12 cellular contexts compared by ENCODE assay signal in genomic region chr6:169454204-169454871, GRCh38.
DNase-seq lines count a peak whose midpoint lies in the region; ATAC-seq, FAIRE-seq and TF ChIP-seq lines count a peak whose summit lies in the region.
"Had no signal": no experiment of that assay in that cellular context is flagged by ENCODE, and none has a peak within 500 bp of the region (broad histone marks: within the 10 kb centered on the region; RNA-seq: fewer than 3 reads in every experiment).

No MANE protein-coding gene starts in this region.

- H3K9ac ChIP-seq in HCT116 (ENCODE audit: low read length) = no peak overlapping the region
- peak overlapping the region in 1 of 2 experiments; percentile 42; a peak in 1 of 4 replicates for H3K9ac ChIP-seq in K562 (ENCODE audit: insufficient read depth in 1 of 2, low read depth in 2 of 2, low read length in 2 of 2)

- intact Hi-C loops in HCT116 (cut with micrococcal nuclease) (no loop called here), K562 (cut with micrococcal nuclease) (no loop called here)

- peak in 2 of 3 experiments; percentile 15 to 27; a peak in 2 of 6 replicates for TF ChIP-seq CTCF in HCT116 (IDR thresholded peaks at IDR 0.05 in 2 of 3, conservative IDR thresholded peaks at IDR 0.05 in 1 of 3; ENCODE audit: borderline replicate concordance in 1 of 3, insufficient read depth in 1 of 3, low read depth in 2 of 3, low read length in 2 of 3)
- TF ChIP-seq CTCF in K562 (IDR thresholded peaks at IDR 0.05 in 2 of 3, conservative IDR thresholded peaks at IDR 0.05 in 1 of 3; ENCODE audit: insufficient read depth in 2 of 3, low read depth in 1 of 3, low read length in 3 of 3) = no peak; a peak in 1 of 6 replicates
- no peak for TF ChIP-seq CTCF in RWPE1 (conservative IDR thresholded peaks at IDR 0.05; ENCODE audit: low read depth)

- H2AFZ ChIP-seq in HCT116 (ENCODE audit: low read depth, low read length, poor library complexity, severe bottlenecking) (no peak overlapping the region), K562 (ENCODE audit: low read depth, low read length) (no peak overlapping the region)

- H3K27ac ChIP-seq in HCT116 (ENCODE audit: low read depth, low read length) (no peak overlapping the region; the same call in 1 of the 2 replicates), K562 (ENCODE audit: extremely low read depth, low read depth, low read length) (no peak overlapping the region), thymus (ENCODE audit: low read depth) (peak overlapping the region; percentile 38), RWPE1 (no peak overlapping the region)
- H3K27ac ChIP-seq: SJCRH30 had no signal

- H3K79me2 ChIP-seq in HCT116 (ENCODE audit: insufficient read depth, low read length) (no peaks in the 10 kb centered on the region), K562 (ENCODE audit: control insufficient read depth, insufficient read depth, low read length) (peaks cover 10% of the 10 kb centered on the region; the same call in 2 of the 3 replicates)

- no peak for TF ChIP-seq POLR2A in HCT116 (IDR thresholded peaks at IDR 0.05; ENCODE audit: borderline replicate concordance, extremely low read depth, insufficient read depth, insufficient read length)
- no peak for TF ChIP-seq POLR2A in K562 (conservative IDR thresholded peaks at IDR 0.05)

- H3K9me2 ChIP-seq in HCT116 (ENCODE audit: insufficient read depth) = no peaks in the 10 kb centered on the region

- no peaks in the 10 kb centered on the region for H3K9me1 ChIP-seq in K562 (ENCODE audit: control insufficient read depth, insufficient read depth, low read length)

- DNase-seq in HCT116 (ENCODE audit: low read depth, low spot score) (no peak), K562 (ENCODE audit: extremely low read depth in 1 of 4, low spot score in 3 of 4) (peak in 3 of 4 experiments; percentile 42 to 51 (median 43)), kidney tubule cell (ENCODE audit: low spot score) (peak; percentile 31), SIG-M5 treated with dmso at 0.1 percent for 504 hours (lab: John Stamatoyannopoulos, UW; ENCODE audit: unreplicated experiment) (no peak), RWPE1 (ENCODE audit: low spot score) (no peak)
- DNase-seq: activated CD4-positive, alpha-beta T cell treated with anti-CD3 and anti-CD28 coated beads, Interleukin-2, amount 10 ng/mL, durations not matched to agents 7 days and 5 days; activated naive CD4-positive, alpha-beta T cell treated with Interleukin-2 at 50 U/mL for 16 hours; natural killer cell; SJCRH30; substantia nigra had no signal

- ATAC-seq in HCT116 = no peak
- no peak for ATAC-seq in K562
- no peak for ATAC-seq in HG02840 (IDR thresholded peaks at IDR 0.05; ENCODE audit: low FRiP score, unreplicated experiment)
- ATAC-seq: natural killer cell had no signal

- CTCF ChIA-PET in HCT116 (lab: Charles Lee) (interaction anchor here (1.5 kb wide), 1 partner anchor 9 kb away, joined by 3 read pairs; no protein-coding TSS in a partner anchor), K562 (lab: Yijun Ruan, JAX; ENCODE audit: low intra/inter-chr PET ratio) (no interaction called here), RWPE1 (lab: Yijun Ruan, JAX) (no interaction called here)

- H3K27me3 ChIP-seq in HCT116 (ENCODE audit: insufficient read depth, low read length) = no peaks in the 10 kb centered on the region
- H3K27me3 ChIP-seq in K562 (ENCODE audit: control insufficient read depth in 2 of 2, insufficient read depth in 2 of 2, low read length in 2 of 2) = no peaks in the 10 kb centered on the region
- no peaks in the 10 kb centered on the region for H3K27me3 ChIP-seq in thymus (ENCODE audit: control insufficient read depth, insufficient read depth)
- H3K27me3 ChIP-seq: SJCRH30 had no signal

- TF ChIP-seq RAD21 in HCT116 (IDR thresholded peaks at IDR 0.05; ENCODE audit: low read depth) (peak; percentile 64), K562 (CRISPR knock-in tag; conservative IDR thresholded peaks at IDR 0.05 in 1 of 2, IDR thresholded peaks at IDR 0.05 in 1 of 2) (no peak)

- H3K4me2 ChIP-seq in HCT116 (ENCODE audit: low read length) (no peak overlapping the region), K562 (ENCODE audit: insufficient read depth, low read length) (no peak overlapping the region; the same call in 1 of the 2 replicates)

- no peak for FAIRE-seq in K562 (lab: Jason Lieb, UNC)

- in situ Hi-C loops in K562 (cut with MboI) = no loop called here

- H3K36me3 ChIP-seq in HCT116 (ENCODE audit: control insufficient read depth in 1 of 2, insufficient read depth in 2 of 2, low read length in 2 of 2) (no peaks in the 10 kb centered on the region), K562 (ENCODE audit: control insufficient read depth, insufficient read depth, low read length) (no peaks in the 10 kb centered on the region), thymus (ENCODE audit: control insufficient read depth, insufficient read depth) (no peaks in the 10 kb centered on the region)
- H3K36me3 ChIP-seq: SJCRH30 had no signal

- RAD21 ChIA-PET in HCT116 (lab: Charles Lee; ENCODE audit: low non-redundant PET in 1 of 2, low total read pairs in 2 of 2, uncharacterized antibody in 2 of 2, unreplicated experiment in 2 of 2) = no interaction called here

- TF ChIP-seq EP300 in K562 (IDR thresholded peaks at IDR 0.05; ENCODE audit: low read length) = peak; percentile 50; the same call in 1 of the 2 replicates

- peaks cover 4 to 20% of the 10 kb centered on the region in 2 experiments; a peak in 3 of 4 replicates for H3K4me1 ChIP-seq in HCT116 (ENCODE audit: control insufficient read depth in 1 of 2, insufficient read depth in 2 of 2, low read length in 2 of 2)
- H3K4me1 ChIP-seq in K562 (replicated peaks in 1 of 2; ENCODE audit: control insufficient read depth in 2 of 2, insufficient read depth in 2 of 2, low read length in 2 of 2) = peaks cover 19 to 20% of the 10 kb centered on the region in 2 experiments; a peak in 4 of 5 replicates
- no peaks in the 10 kb centered on the region for H3K4me1 ChIP-seq in thymus (ENCODE audit: control insufficient read depth, insufficient read depth, low read length)
- H3K4me1 ChIP-seq: SJCRH30 had no signal

- 6% methylated on average over 8 of the region's 8 CpGs for WGBS in K562 (ENCODE audit: insufficient coverage, low coverage, missing lambda C conversion rate)
- WGBS in thymus = 82% methylated on average over 8 of the region's 8 CpGs

- H3K4me3 ChIP-seq in HCT116 (replicated peaks in 1 of 2; ENCODE audit: low read depth in 1 of 2, low read length in 2 of 2) (no peak overlapping the region), K562 (no peak overlapping the region), thymus (ENCODE audit: low read length) (no peak overlapping the region)
- H3K4me3 ChIP-seq: SJCRH30 had no signal

- POLR2A ChIA-PET in HCT116 (lab: Charles Lee) (no interaction called here), K562 (lab: Yijun Ruan, JAX) (no interaction called here), RWPE1 (lab: Yijun Ruan, JAX; ENCODE audit: low non-redundant PET) (no interaction called here)

- no TSS peak for BruUV-seq in HCT116 (replicated peaks; lab: Mats Ljungman, UMichigan)
- BruUV-seq in K562 (replicated peaks; lab: Mats Ljungman, UMichigan) = no TSS peak

- H3K9me3 ChIP-seq in HCT116 (ENCODE audit: control insufficient read depth in 1 of 2, insufficient read depth in 1 of 2, low read depth in 1 of 2, low read length in 2 of 2) (no peaks in the 10 kb centered on the region), K562 (replicated peaks; ENCODE audit: control insufficient read depth, insufficient read depth, low read depth, low read length) (no peaks in the 10 kb centered on the region), thymus (ENCODE audit: control insufficient read depth) (no peaks in the 10 kb centered on the region)

- H4K20me1 ChIP-seq in HCT116 (ENCODE audit: insufficient read depth) (no peaks in the 10 kb centered on the region), K562 (replicated peaks; ENCODE audit: control insufficient read depth, insufficient read depth, low read length) (no peaks in the 10 kb centered on the region)

TF ChIP-seq in HCT116, 20 proteins besides CTCF, POLR2A, EP300 and RAD21 (continues in another document):
- TF ChIP-seq YY1 (IDR thresholded peaks at IDR 0.05; ENCODE audit: extremely low read depth, insufficient replicate concordance, low read depth, low read length) = no peak
- no peak for TF ChIP-seq CEBPB (IDR thresholded peaks at IDR 0.05; ENCODE audit: low read depth)
- no peak for TF ChIP-seq FOSL1 (IDR thresholded peaks at IDR 0.05; ENCODE audit: low read depth)
- no peak for TF ChIP-seq ELF1 (IDR thresholded peaks at IDR 0.05; ENCODE audit: borderline replicate concordance, low read depth)
- no peak for TF ChIP-seq TCF7L2 (IDR thresholded peaks at IDR 0.05; ENCODE audit: borderline replicate concordance, extremely low read depth, insufficient read depth, insufficient read length)
- no peak for TF ChIP-seq SRF (IDR thresholded peaks at IDR 0.05; ENCODE audit: low read depth)
- TF ChIP-seq MAX (IDR thresholded peaks at IDR 0.05) = no peak

TF ChIP-seq in K562, 482 proteins besides CTCF, POLR2A, EP300 and RAD21 (continues in another document):
- no peak for TF ChIP-seq TOE1 (IDR thresholded peaks at IDR 0.05; ENCODE audit: borderline replicate concordance)
- TF ChIP-seq TOE1 (CRISPR knock-in tag; IDR thresholded peaks at IDR 0.05; ENCODE audit: borderline replicate concordance, low read depth) = no peak
- no peak for TF ChIP-seq ZNF785 (CRISPR knock-in tag; IDR thresholded peaks at IDR 0.05)
- no peak for TF ChIP-seq SRSF7 (optimal IDR thresholded peaks at IDR 0.05; ENCODE audit: low read depth, low read length)
- no peak for TF ChIP-seq FIP1L1 (IDR thresholded peaks at IDR 0.05; ENCODE audit: low read depth, low read length, poor library complexity, severe bottlenecking)
- TF ChIP-seq CC2D1A (IDR thresholded peaks at IDR 0.05) = no peak
- TF ChIP-seq RUNX1 (IDR thresholded peaks at IDR 0.05; ENCODE audit: low read depth) = no peak
- TF ChIP-seq NUFIP1 (IDR thresholded peaks at IDR 0.05; ENCODE audit: partially characterized antibody) = no peak
- TF ChIP-seq, protein P1, sequence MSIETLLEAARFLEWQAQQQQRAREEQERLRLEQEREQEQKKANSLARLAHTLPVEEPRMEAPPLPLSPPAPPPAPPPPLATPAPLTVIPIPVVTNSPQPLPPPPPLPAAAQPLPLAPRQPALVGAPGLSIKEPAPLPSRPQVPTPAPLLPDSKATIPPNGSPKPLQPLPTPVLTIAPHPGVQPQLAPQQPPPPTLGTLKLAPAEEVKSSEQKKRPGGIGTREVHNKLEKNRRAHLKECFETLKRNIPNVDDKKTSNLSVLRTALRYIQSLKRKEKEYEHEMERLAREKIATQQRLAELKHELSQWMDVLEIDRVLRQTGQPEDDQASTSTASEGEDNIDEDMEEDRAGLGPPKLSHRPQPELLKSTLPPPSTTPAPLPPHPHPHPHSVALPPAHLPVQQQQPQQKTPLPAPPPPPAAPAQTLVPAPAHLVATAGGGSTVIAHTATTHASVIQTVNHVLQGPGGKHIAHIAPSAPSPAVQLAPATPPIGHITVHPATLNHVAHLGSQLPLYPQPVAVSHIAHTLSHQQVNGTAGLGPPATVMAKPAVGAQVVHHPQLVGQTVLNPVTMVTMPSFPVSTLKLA (conservative IDR thresholded peaks at IDR 0.05) = 0 out of 4 replicates have a peak, but pooled peaks of 1 of the 2 experiments have one; percentile 38
- no peak for TF ChIP-seq ETV6 (IDR thresholded peaks at IDR 0.05; ENCODE audit: borderline replicate concordance in 1 of 2, low read depth in 2 of 2, low read length in 1 of 2)
- TF ChIP-seq ETV6 (CRISPR knock-in tag; IDR thresholded peaks at IDR 0.05; ENCODE audit: borderline replicate concordance) = no peak

Comparison
In these comparisons a context has a peak if more than half of its experiments do, and no peak if none do; other contexts are left out.
1. DNase-seq: peak in K562 (3 of 4) and kidney tubule cell (single experiment); none in HCT116 (single experiment), SIG-M5 treated with dmso at 0.1 percent for 504 hours (single experiment) and RWPE1 (single experiment).
2. CTCF ChIP-seq: peak in HCT116 (2 of 3); none in K562 (0 of 3) and RWPE1 (single experiment).
3. Of the 22 proteins assayed by ChIP-seq in both K562 and HCT116: peak only in K562: CEBPB, FOSL1, JUND and POLR2AphosphoS5; only in HCT116: CTCF and RAD21; in both: none; in neither: 15; mixed calls (peak in some experiments, not most) for 1.